ENCODE assay signal across 1 cellular context in the genomic region with DNA sequence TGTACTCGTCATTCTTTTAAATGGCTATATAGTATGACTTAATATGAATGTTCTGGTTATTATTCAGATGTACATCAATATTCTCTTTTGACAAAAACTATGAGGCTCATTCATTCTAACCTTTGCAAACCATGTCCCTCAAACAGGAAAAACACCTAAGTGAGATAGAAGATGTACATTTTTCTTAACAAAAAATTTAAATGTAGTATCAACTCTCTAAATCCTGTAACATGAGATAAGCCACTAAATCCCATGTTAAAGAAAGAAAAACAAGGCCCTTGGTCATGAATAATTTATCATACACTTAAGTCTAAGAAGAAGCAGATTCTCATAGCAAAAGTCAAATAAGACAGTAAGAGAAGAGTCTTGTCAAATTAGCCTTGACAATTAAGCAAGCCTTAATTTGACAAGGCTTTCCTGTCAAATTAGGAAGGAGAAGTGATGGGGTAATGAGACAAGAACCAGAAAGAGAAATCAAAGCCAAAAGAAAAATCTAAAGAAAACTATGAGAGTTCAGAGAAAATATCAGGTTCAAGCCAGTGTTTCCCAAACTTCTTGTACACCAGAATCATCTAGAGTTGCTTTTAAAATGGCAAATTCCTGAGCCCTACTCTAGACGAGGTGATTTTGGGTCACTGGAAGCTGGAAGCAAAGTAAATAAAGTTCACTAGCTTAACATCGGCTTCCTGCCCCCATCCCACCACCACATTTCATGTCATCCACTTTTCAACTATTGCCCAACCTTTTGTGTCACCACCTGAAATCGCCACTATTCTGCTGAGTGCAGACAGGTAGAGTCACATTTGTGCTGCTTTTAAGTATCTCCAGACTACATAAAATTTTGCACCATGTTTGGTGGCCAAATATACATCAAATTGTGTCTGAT.
TF ChIP-seq lines count a peak whose summit lies in the region.

No MANE protein-coding gene starts in this region.

TF ChIP-seq in HepG2, 621 proteins besides CTCF, POLR2A, EP300 and RAD21 (continued from another document and continues in another):
- no peak for TF ChIP-seq AFF4 (CRISPR knock-in tag; IDR thresholded peaks at IDR 0.05)
- TF ChIP-seq FOXA3 (CRISPR knock-in tag; IDR thresholded peaks at IDR 0.05), result peak; percentile 59
- no peak for TF ChIP-seq NFE2L2 (IDR thresholded peaks at IDR 0.05; ENCODE audit: low read length)
- TF ChIP-seq TGIF2 (CRISPR knock-in tag; IDR thresholded peaks at IDR 0.05), result peak; percentile 65; the same call in 1 of the 2 replicates
- TF ChIP-seq CREM (IDR thresholded peaks at IDR 0.05), result 0 out of 2 replicates have a peak, but pooled peaks have one; percentile 27
- TF ChIP-seq CREM (CRISPR knock-in tag; IDR thresholded peaks at IDR 0.05), result no peak
- TF ChIP-seq ZBTB34 (CRISPR knock-in tag; IDR thresholded peaks at IDR 0.05), result no peak
- peak; percentile 70 for TF ChIP-seq SAP130 (CRISPR knock-in tag; IDR thresholded peaks at IDR 0.05; ENCODE audit: low read depth)
- 0 out of 2 replicates have a peak, but pooled peaks have one; percentile 46 for TF ChIP-seq KMT2B (CRISPR knock-in tag; IDR thresholded peaks at IDR 0.05)
- TF ChIP-seq ZNF530 (CRISPR knock-in tag; IDR thresholded peaks at IDR 0.05; ENCODE audit: low read depth), result no peak
- peak; percentile 80 for TF ChIP-seq POGZ (CRISPR knock-in tag; IDR thresholded peaks at IDR 0.05)
- TF ChIP-seq FOXA1 (IDR thresholded peaks at IDR 0.05), result no peak
- peak; percentile 72 for TF ChIP-seq FOXA1 (CRISPR knock-in tag; IDR thresholded peaks at IDR 0.05)
- TF ChIP-seq SOX5 (CRISPR knock-in tag; IDR thresholded peaks at IDR 0.05; ENCODE audit: borderline replicate concordance), result peak; percentile 58; the same call in 1 of the 2 replicates
- peak; percentile 68 for TF ChIP-seq ZMYM4 (CRISPR knock-in tag; IDR thresholded peaks at IDR 0.05)
- TF ChIP-seq ARID5B (CRISPR knock-in tag; IDR thresholded peaks at IDR 0.05), result peak; percentile 71
- TF ChIP-seq ZNF646 (CRISPR knock-in tag; IDR thresholded peaks at IDR 0.05), result peak; percentile 81; the same call in 1 of the 2 replicates
- TF ChIP-seq HOXA5 (CRISPR knock-in tag; IDR thresholded peaks at IDR 0.05), result 0 out of 2 replicates have a peak, but pooled peaks have one; percentile 25
- no peak for TF ChIP-seq SP140L (CRISPR knock-in tag; IDR thresholded peaks at IDR 0.05; ENCODE audit: borderline replicate concordance)
- 0 out of 2 replicates have a peak, but pooled peaks have one; percentile 44 for TF ChIP-seq MLX (CRISPR knock-in tag; IDR thresholded peaks at IDR 0.05)
- peak; percentile 45; the same call in 1 of the 2 replicates for TF ChIP-seq ZMYM2 (CRISPR knock-in tag; IDR thresholded peaks at IDR 0.05)
- TF ChIP-seq ZEB1 (IDR thresholded peaks at IDR 0.05; ENCODE audit: insufficient replicate concordance, low read depth), result peak; percentile 43
- peak; percentile 73 for TF ChIP-seq TEAD3 (CRISPR knock-in tag; optimal IDR thresholded peaks at IDR 0.05; ENCODE audit: borderline replicate concordance)
- 0 out of 2 replicates have a peak, but pooled peaks have one; percentile 29 for TF ChIP-seq RERE (CRISPR knock-in tag; IDR thresholded peaks at IDR 0.05; ENCODE audit: low read depth)
- TF ChIP-seq FOXP1 (IDR thresholded peaks at IDR 0.05), result no peak
- peak; percentile 16; the same call in 1 of the 2 replicates for TF ChIP-seq FOXP1 (CRISPR knock-in tag; IDR thresholded peaks at IDR 0.05)
- no peak for TF ChIP-seq CREB1 (IDR thresholded peaks at IDR 0.05)
- TF ChIP-seq CREB1 (CRISPR knock-in tag; IDR thresholded peaks at IDR 0.05), result peak; percentile 37
- TF ChIP-seq KAT8 (CRISPR knock-in tag; IDR thresholded peaks at IDR 0.05), result peak; percentile 42; the same call in 1 of the 2 replicates
- TF ChIP-seq NFRKB (IDR thresholded peaks at IDR 0.05), result no peak
- peak; percentile 69; the same call in 1 of the 2 replicates for TF ChIP-seq ZNF7 (CRISPR knock-in tag; IDR thresholded peaks at IDR 0.05)
- TF ChIP-seq ZNF331 (CRISPR knock-in tag; IDR thresholded peaks at IDR 0.05), result no peak; the same call in 1 of the 2 replicates
- peak; percentile 40; the same call in 1 of the 2 replicates for TF ChIP-seq RXRA (CRISPR knock-in tag; IDR thresholded peaks at IDR 0.05)
